26 cellular contexts compared by ENCODE assay signal in the genomic region with DNA sequence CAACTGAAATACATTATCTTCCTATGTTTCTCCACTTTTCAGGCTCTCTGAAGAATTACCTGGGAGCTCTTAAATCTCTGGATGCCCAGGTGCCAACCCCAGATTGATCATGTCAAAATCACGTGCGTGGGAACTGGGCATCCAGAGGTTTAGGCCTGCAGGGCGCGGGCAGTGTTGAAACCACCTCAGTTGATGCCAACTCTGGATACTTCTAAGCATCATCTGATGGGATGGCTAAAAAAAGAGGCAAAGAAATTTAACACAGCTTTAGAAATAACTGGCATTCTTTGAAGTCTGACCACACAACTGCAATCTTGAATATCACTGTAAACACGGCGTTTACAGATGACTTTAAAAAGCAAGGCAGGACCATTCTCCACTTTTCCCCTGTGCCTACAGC. TPM values are rescaled to one million over a fixed set of nuclear protein-coding genes. Genes with fewer than 3 reads are reported as not detected.
"Had no signal": no experiment of that assay in that cellular context is flagged by ENCODE, and none has a peak within 500 bp of the region (broad histone marks: within the 10 kb centered on the region; RNA-seq: fewer than 3 reads in every experiment).

No MANE protein-coding gene starts in this region.

- H3K4me1 ChIP-seq: neural progenitor cell, parathyroid adenoma, spleen, testis, transverse colon, upper lobe of right lung, uterus had no signal

- H3K4me3 ChIP-seq: lung, neural progenitor cell, sigmoid colon, skin epidermis, spleen, testis, transverse colon, upper lobe of right lung, uterus had no signal

- H3K36me3 ChIP-seq: neural progenitor cell, spleen, transverse colon, upper lobe of right lung, uterus had no signal

- H3K27me3 Mint-ChIP-seq: progenitor cell of endocrine pancreas had no signal

- ATAC-seq: esophagus mucosa; naive thymus-derived CD4-positive, alpha-beta T cell; right cardiac atrium; stimulated activated memory B cell treated with anti-CD40 and anti-IgM and Interleukin-4, amounts not matched to agents 10 μg/mL and 1 μg/mL and 100 μg/mL, for 72 hours; stimulated activated naive CD8-positive, alpha-beta T cell treated with anti-CD3 and anti-CD28 coated beads, Interleukin-15, Interleukin-2, amounts not matched to agents 100 U/mL and 50 U/mL, for 24 hours; upper lobe of right lung had no signal

- H3K4me3 Mint-ChIP-seq: dendritic cell treated with granulocyte-macrophage colony-stimulating factor and Interleukin-4, amounts not matched to agents 40 ng/mL and 50 ng/mL, for 4 days; endodermal cell; memory B cell; naive thymus-derived CD4-positive, alpha-beta T cell; nephron; neural progenitor cell; stimulated activated memory B cell treated with anti-CD40 and anti-IgM and Interleukin-4, amounts not matched to agents 10 μg/mL and 1 μg/mL and 100 μg/mL, for 72 hours had no signal

- H3K9me3 ChIP-seq: sigmoid colon, testis, transverse colon, upper lobe of right lung, uterus had no signal

- DNase-seq: effector CD8-positive, alpha-beta T cell; endodermal cell; naive thymus-derived CD4-positive, alpha-beta T cell; right cardiac atrium; sigmoid colon; spleen; stimulated activated CD4-positive, alpha-beta T cell treated with anti-CD3 and anti-CD28 coated beads, Interleukin-4, amount 100 ng/mL, for 4 hours; stimulated activated naive CD8-positive, alpha-beta T cell treated with anti-CD3 and anti-CD28 coated beads, Interleukin-15, Interleukin-2, amounts not matched to agents 100 U/mL and 50 U/mL, for 24 hours; substantia nigra; testis; transverse colon; upper lobe of right lung; uterus had no signal

- H3K27ac Mint-ChIP-seq: dendritic cell treated with granulocyte-macrophage colony-stimulating factor and Interleukin-4, amounts not matched to agents 40 ng/mL and 50 ng/mL, for 4 days; endodermal cell; memory B cell; naive thymus-derived CD4-positive, alpha-beta T cell; nephron; neural progenitor cell; progenitor cell of endocrine pancreas; stimulated activated memory B cell treated with anti-CD40 and anti-IgM and Interleukin-4, amounts not matched to agents 10 μg/mL and 1 μg/mL and 100 μg/mL, for 72 hours had no signal

- H3K4me1 Mint-ChIP-seq: endodermal cell; memory B cell; naive thymus-derived CD4-positive, alpha-beta T cell; nephron; neural progenitor cell; stimulated activated memory B cell treated with anti-CD40 and anti-IgM and Interleukin-4, amounts not matched to agents 10 μg/mL and 1 μg/mL and 100 μg/mL, for 72 hours had no signal

- H3K27me3 ChIP-seq: neural progenitor cell, sigmoid colon, testis, transverse colon, upper lobe of right lung, uterus had no signal

- H3K9me3 Mint-ChIP-seq: nephron had no signal

- H3K27ac ChIP-seq: epithelial cell of prostate, neural progenitor cell, parathyroid adenoma, sigmoid colon, skin epidermis, spleen, testis, transverse colon, upper lobe of right lung, uterus had no signal

RNA-seq across cellular contexts. Expression of a gene that starts 41.9 kb away (rescaled TPM):
- polyA plus RNA-seq: keratinocyte; naive thymus-derived CD4-positive, alpha-beta T cell had no signal

RNA-seq across cellular contexts. Expression of a gene that starts 43.6 kb away (rescaled TPM):
- total RNA-seq: glomerular endothelial cell had no signal
- polyA plus RNA-seq: keratinocyte; naive thymus-derived CD4-positive, alpha-beta T cell had no signal
